In genomic region chr20:891121-892080, GRCh38 we compare ENCODE assay signal across 14 cellular contexts. TPM values are rescaled to one million over a fixed set of nuclear protein-coding genes. Genes with fewer than 3 reads are reported as not detected.
DNase-seq lines count a peak whose midpoint lies in the region; ATAC-seq and TF ChIP-seq lines count a peak whose summit lies in the region.
"Had no signal": no experiment of that assay in that cellular context is flagged by ENCODE, and none has a peak within 500 bp of the region (broad histone marks: within the 10 kb centered on the region; RNA-seq: fewer than 3 reads in every experiment).

No MANE protein-coding gene starts in this region.

- no peaks in the 10 kb centered on the region for H3K9me3 Mint-ChIP-seq in brain
- peaks cover 2% of the 10 kb centered on the region for H3K9me3 Mint-ChIP-seq in activated naive CD4-positive, alpha-beta T cell treated with anti-CD3 and anti-CD28 coated beads, Interleukin-2, amount 10 ng/mL, durations not matched to agents 7 days and 5 days
- H3K9me3 Mint-ChIP-seq: activated T-cell treated with anti-CD3 and anti-CD28 coated beads, Interleukin-2, amount 50 U/mL, for 72 hours had no signal

- no peak overlapping the region for H3K27ac ChIP-seq in uterus

- no peak for ATAC-seq in GM19328 (IDR thresholded peaks at IDR 0.05; ENCODE audit: unreplicated experiment)
- ATAC-seq: activated T-cell treated with anti-CD3 and anti-CD28 coated beads, Interleukin-2, amount 50 U/mL, for 72 hours; T-cell had no signal

- intact Hi-C loops in uterus (cut with DNase I; ENCODE audit: low total_unique reads): no loop called here

- H3K36me3 ChIP-seq in uterus: no peaks in the 10 kb centered on the region

- no peak for TF ChIP-seq POLR2A in uterus (IDR thresholded peaks at IDR 0.05)

- H3K4me3 Mint-ChIP-seq in brain: no peak overlapping the region
- H3K4me3 Mint-ChIP-seq in activated naive CD4-positive, alpha-beta T cell treated with anti-CD3 and anti-CD28 coated beads, Interleukin-2, amount 10 ng/mL, durations not matched to agents 7 days and 5 days: no peak overlapping the region
- H3K4me3 Mint-ChIP-seq: activated T-cell treated with anti-CD3 and anti-CD28 coated beads, Interleukin-2, amount 50 U/mL, for 72 hours; T-cell had no signal

- no peak overlapping the region for H3K4me3 ChIP-seq in uterus

- peaks cover 4% of the 10 kb centered on the region for H3K27me3 Mint-ChIP-seq in brain
- H3K27me3 Mint-ChIP-seq in activated naive CD4-positive, alpha-beta T cell treated with anti-CD3 and anti-CD28 coated beads, Interleukin-2, amount 10 ng/mL, durations not matched to agents 7 days and 5 days: peaks cover 25% of the 10 kb centered on the region

- DNase-seq in NCI-H1092 treated with DMSO at 0.1 percent for 48 hours (lab: John Stamatoyannopoulos, UW) (peak; percentile 6), NCI-H1092 (lab: John Stamatoyannopoulos, UW) (no peak), medulla oblongata (ENCODE audit: extremely low spot score) (peak; percentile 30), uterus (peak; percentile 74 to 76), NCI-H2196 (lab: John Stamatoyannopoulos, UW; ENCODE audit: unreplicated experiment) (no peak)
- DNase-seq in activated naive CD4-positive, alpha-beta T cell treated with anti-CD3 and anti-CD28 coated beads, Interleukin-2, amount 10 ng/mL, durations not matched to agents 7 days and 5 days: no peak
- DNase-seq: 8988T; activated T-cell treated with anti-CD3 and anti-CD28 coated beads, Interleukin-2, amount 50 U/mL, for 72 hours; effector CD8-positive, alpha-beta T cell; NCI-H2107; stimulated activated CD4-positive, alpha-beta T cell treated with anti-CD3 and anti-CD28 coated beads, Interleukin-12 subunit alpha, Interleukin-12 subunit beta, amount 100 ng/mL, for 4 hours; T-cell had no signal

- H3K27ac Mint-ChIP-seq in brain: peak overlapping the region; percentile 44 to 88 (median 76)
- H3K27ac Mint-ChIP-seq in activated naive CD4-positive, alpha-beta T cell treated with anti-CD3 and anti-CD28 coated beads, Interleukin-2, amount 10 ng/mL, durations not matched to agents 7 days and 5 days: no peak overlapping the region
- H3K27ac Mint-ChIP-seq: activated T-cell treated with anti-CD3 and anti-CD28 coated beads, Interleukin-2, amount 50 U/mL, for 72 hours; T-cell had no signal

- CTCF ChIA-PET in activated naive CD4-positive, alpha-beta T cell treated with anti-CD3 and anti-CD28 coated beads, Interleukin-2, amount 10 ng/mL, durations not matched to agents 7 days and 5 days (lab: Charles Lee): interaction anchor here (2.6 kb wide), 1 partner anchor 65 kb away, joined by 6 read pairs; no protein-coding TSS in a partner anchor

- no peaks in the 10 kb centered on the region for H3K36me3 Mint-ChIP-seq in brain
- H3K36me3 Mint-ChIP-seq in activated naive CD4-positive, alpha-beta T cell treated with anti-CD3 and anti-CD28 coated beads, Interleukin-2, amount 10 ng/mL, durations not matched to agents 7 days and 5 days: no peaks in the 10 kb centered on the region
- H3K36me3 Mint-ChIP-seq: T-cell had no signal

- no peak for TF ChIP-seq CTCF in brain (conservative IDR thresholded peaks at IDR 0.05)
- TF ChIP-seq CTCF in uterus (IDR thresholded peaks at IDR 0.05): no peak

- no peaks in the 10 kb centered on the region for H3K4me1 ChIP-seq in uterus

- H3K27me3 ChIP-seq in uterus: no peaks in the 10 kb centered on the region

- H3K9me3 ChIP-seq in uterus: no peaks in the 10 kb centered on the region

- H3K4me1 Mint-ChIP-seq in brain: peaks cover 28% of the 10 kb centered on the region
- peaks cover 3% of the 10 kb centered on the region for H3K4me1 Mint-ChIP-seq in activated naive CD4-positive, alpha-beta T cell treated with anti-CD3 and anti-CD28 coated beads, Interleukin-2, amount 10 ng/mL, durations not matched to agents 7 days and 5 days
- H3K4me1 Mint-ChIP-seq: T-cell had no signal

RNA-seq across cellular contexts. Expression of gene ANGPT4, which starts 24.7 kb away (rescaled TPM):
- 0.10 TPM for polyA plus RNA-seq in brain (ENCODE audit: insufficient read depth, low read depth, low replicate concordance)
- total RNA-seq in uterus: 1 to 10 TPM in 3 of 4 donors, under 1 TPM in 1; 0.55 to 8.8 (median 3.8) TPM
- total RNA-seq: activated T-cell treated with anti-CD3 and anti-CD28 coated beads, Interleukin-2, amount 50 U/mL, for 72 hours; T-cell had no signal

RNA-seq across cellular contexts. Expression of gene FAM110A, which starts 57.9 kb away (rescaled TPM):
- polyA plus RNA-seq in brain (ENCODE audit: insufficient read depth, low read depth, low replicate concordance): 21.9 TPM
- 1 to 10 TPM in 3 of 4 donors, under 1 TPM in 1; 0.59 to 6.2 (median 4.0) TPM for total RNA-seq in uterus

Comparison
In these comparisons a context has a peak if more than half of its experiments do, and no peak if none do; other contexts are left out.
1. DNase-seq: peak in NCI-H1092 treated with DMSO at 0.1 percent for 48 hours (single experiment), medulla oblongata (single experiment) and uterus (2 of 2); none in NCI-H1092 (single experiment), NCI-H2196 (single experiment) and activated naive CD4-positive, alpha-beta T cell treated with anti-CD3 and anti-CD28 coated beads, Interleukin-2, amount 10 ng/mL, durations not matched to agents 7 days and 5 days (single experiment).